ENCODE assay signal across 9 cellular contexts in the genomic region with DNA sequence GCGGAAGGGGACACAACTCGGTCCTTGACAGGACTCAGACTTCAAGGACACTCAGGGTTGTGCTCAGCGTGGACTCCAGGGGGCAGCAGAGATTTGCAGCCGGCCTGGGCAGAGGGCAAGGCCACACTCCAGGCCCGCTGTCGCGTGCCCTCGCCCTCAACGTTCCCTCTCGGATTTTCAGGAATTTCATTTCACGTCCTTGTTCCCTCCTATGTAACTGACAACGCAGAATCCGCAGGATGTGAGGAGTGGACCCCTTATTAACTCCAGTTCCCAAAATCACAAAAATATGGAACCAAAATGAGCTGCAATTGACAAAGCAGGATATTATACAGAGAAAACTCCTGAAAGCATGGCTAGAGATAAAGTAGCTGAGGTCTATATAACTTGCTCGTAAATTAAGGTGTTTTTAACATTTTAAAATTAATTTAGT. TPM values are rescaled to one million over a fixed set of nuclear protein-coding genes. Genes with fewer than 3 reads are reported as not detected.
DNase-seq lines count a peak whose midpoint lies in the region; ATAC-seq, FAIRE-seq and TF ChIP-seq lines count a peak whose summit lies in the region.
"Had no signal": no experiment of that assay in that cellular context is flagged by ENCODE, and none has a peak within 500 bp of the region (broad histone marks: within the 10 kb centered on the region; RNA-seq: fewer than 3 reads in every experiment).

No MANE protein-coding gene starts in this region.

- no peaks in the 10 kb centered on the region for H3K36me3 Mint-ChIP-seq in activated T-helper 2 cell treated with anti-CD3 and anti-CD28 coated beads, Interferon-gamma antibody, Interleukin-2, Interleukin-4, amounts not matched to agents 10 μg/mL and 5 μg/mL and 100 μg/mL, durations not matched to agents 14 hours and 24 hours and 36 hours (ENCODE audit: low read depth)

- H3K27me3 Mint-ChIP-seq in activated T-helper 2 cell treated with anti-CD3 and anti-CD28 coated beads, Interferon-gamma antibody, Interleukin-2, Interleukin-4, amounts not matched to agents 10 μg/mL and 5 μg/mL and 100 μg/mL, durations not matched to agents 14 hours and 24 hours and 36 hours (ENCODE audit: low read depth): peaks cover 11% of the 10 kb centered on the region

- H3K27ac Mint-ChIP-seq in activated T-helper 2 cell treated with anti-CD3 and anti-CD28 coated beads, Interferon-gamma antibody, Interleukin-2, Interleukin-4, amounts not matched to agents 10 μg/mL and 5 μg/mL and 100 μg/mL, durations not matched to agents 14 hours and 24 hours and 36 hours: no peak overlapping the region

- no peaks in the 10 kb centered on the region for H3K9me3 ChIP-seq in parathyroid adenoma (ENCODE audit: control insufficient read depth, low read length)

- FAIRE-seq in urothelium cell line (lab: Jason Lieb, UNC): no peak
- FAIRE-seq: endometrium had no signal

- peak; percentile 99 for ATAC-seq in GM21423 (IDR thresholded peaks at IDR 0.05; ENCODE audit: unreplicated experiment)

- no peak overlapping the region for H3K4me2 ChIP-seq in parathyroid adenoma (ENCODE audit: low read length)

- peak overlapping the region; percentile 82 for H2AFZ ChIP-seq in parathyroid adenoma

- intact Hi-C loops in activated T-helper 2 cell treated with anti-CD3 and anti-CD28 coated beads, Interferon-gamma antibody, Interleukin-2, Interleukin-4, amounts not matched to agents 10 μg/mL and 5 μg/mL and 100 μg/mL, durations not matched to agents 14 hours and 24 hours and 36 hours (cut with micrococcal nuclease): loop anchor here (1.0 kb wide), 2 partner anchors 135 to 324 kb away; no protein-coding TSS in a partner anchor

- TF ChIP-seq CTCF in parathyroid adenoma (IDR thresholded peaks at IDR 0.05): peak; percentile 69

- DNase-seq in DMS53 treated with DMSO at 0.1 percent for 48 hours (lab: John Stamatoyannopoulos, UW; ENCODE audit: unreplicated experiment): peak; percentile 53
- peak; percentile 83 for DNase-seq in HK-2 (ENCODE audit: unreplicated experiment)
- peak; percentile 55 for DNase-seq in RPMI8226
- DNase-seq in activated T-helper 2 cell treated with anti-CD3 and anti-CD28 coated beads, Interferon-gamma antibody, Interleukin-2, Interleukin-4, amounts not matched to agents 10 μg/mL and 5 μg/mL and 100 μg/mL, durations not matched to agents 14 hours and 24 hours and 36 hours (ENCODE audit: low spot score): peak; percentile 44
- peak; percentile 68 for DNase-seq in foreskin melanocyte
- DNase-seq in urothelium cell line (ENCODE audit: low spot score): peak; percentile 85

- no peaks in the 10 kb centered on the region for H3K36me3 ChIP-seq in parathyroid adenoma (ENCODE audit: control insufficient read depth, insufficient read depth, low read length)

- no peaks in the 10 kb centered on the region for H3K9me3 Mint-ChIP-seq in activated T-helper 2 cell treated with anti-CD3 and anti-CD28 coated beads, Interferon-gamma antibody, Interleukin-2, Interleukin-4, amounts not matched to agents 10 μg/mL and 5 μg/mL and 100 μg/mL, durations not matched to agents 14 hours and 24 hours and 36 hours

- no peaks in the 10 kb centered on the region for H3K79me2 ChIP-seq in parathyroid adenoma

- no peak overlapping the region for H3K9ac ChIP-seq in parathyroid adenoma

- no peaks in the 10 kb centered on the region for H3K4me1 Mint-ChIP-seq in activated T-helper 2 cell treated with anti-CD3 and anti-CD28 coated beads, Interferon-gamma antibody, Interleukin-2, Interleukin-4, amounts not matched to agents 10 μg/mL and 5 μg/mL and 100 μg/mL, durations not matched to agents 14 hours and 24 hours and 36 hours (ENCODE audit: low read depth)

- no peak overlapping the region for H3K4me3 Mint-ChIP-seq in activated T-helper 2 cell treated with anti-CD3 and anti-CD28 coated beads, Interferon-gamma antibody, Interleukin-2, Interleukin-4, amounts not matched to agents 10 μg/mL and 5 μg/mL and 100 μg/mL, durations not matched to agents 14 hours and 24 hours and 36 hours (ENCODE audit: low read depth)

- H3K27ac ChIP-seq in parathyroid adenoma: no peak overlapping the region

- no peaks in the 10 kb centered on the region for H3K27me3 ChIP-seq in parathyroid adenoma (ENCODE audit: control insufficient read depth, insufficient read depth, low read length)

- no peaks in the 10 kb centered on the region for H3K4me1 ChIP-seq in parathyroid adenoma

- no peak overlapping the region for H3K4me3 ChIP-seq in parathyroid adenoma (ENCODE audit: low read depth, low read length)

RNA-seq across cellular contexts. Expression of a gene that starts 21.0 kb away (rescaled TPM):
- 121 and 133 TPM in 2 replicates for total RNA-seq in activated T-helper 2 cell treated with anti-CD3 and anti-CD28 coated beads, Interferon-gamma antibody, Interleukin-2, Interleukin-4, amounts not matched to agents 10 μg/mL and 5 μg/mL and 100 μg/mL, durations not matched to agents 14 hours and 24 hours and 36 hours
